In genomic region chr1:37475380-37476086, GRCh38 we compare ENCODE assay signal across 8 cellular contexts. TPM values are rescaled to one million over a fixed set of nuclear protein-coding genes. Genes with fewer than 3 reads are reported as not detected.
DNase-seq lines count a peak whose midpoint lies in the region; ATAC-seq, FAIRE-seq and TF ChIP-seq lines count a peak whose summit lies in the region.

No MANE protein-coding gene starts in this region.

- no peak for TF ChIP-seq POLR2A in endothelial cell of umbilical vein (IDR thresholded peaks at IDR 0.05; ENCODE audit: low read depth, low read length)

- H2AFZ ChIP-seq in endothelial cell of umbilical vein (ENCODE audit: low read depth, low read length) = no peak overlapping the region

- H3K9me3 ChIP-seq in RWPE2 (ENCODE audit: severe bottlenecking) (no peaks in the 10 kb centered on the region), endothelial cell of umbilical vein (replicated peaks; ENCODE audit: control insufficient read depth, insufficient read depth, low read length) (no peaks in the 10 kb centered on the region)

- H3K36me3 ChIP-seq in RWPE2 (ENCODE audit: low read depth) = peaks cover 55% of the 10 kb centered on the region
- H3K36me3 ChIP-seq in endothelial cell of umbilical vein (ENCODE audit: control insufficient read depth in 2 of 2, extremely low read depth in 1 of 2, insufficient read depth in 2 of 2, low read length in 2 of 2) = peaks cover 3 to 4% of the 10 kb centered on the region in 2 experiments

- H3K4me3 Mint-ChIP-seq in osteocyte (ENCODE audit: unreplicated experiment) = peak overlapping the region; percentile 79

- peaks cover 85% of the 10 kb centered on the region for H3K4me1 Mint-ChIP-seq in osteocyte (ENCODE audit: unreplicated experiment)

- POLR2A ChIA-PET in endothelial cell of umbilical vein (lab: Charles Lee) = interaction anchor here (0.6 to 4.1 kb wide), 4 partner anchors 11 to 535 kb away, joined by 3 to 27 read pairs (median 3); no protein-coding TSS in a partner anchor

- no peak for ATAC-seq in RWPE2 (ENCODE audit: low read depth)
- ATAC-seq in HG02623 (IDR thresholded peaks at IDR 0.05; ENCODE audit: unreplicated experiment) = no peak
- no peak for ATAC-seq in GM21737 (IDR thresholded peaks at IDR 0.05; ENCODE audit: unreplicated experiment)
- no peak for ATAC-seq in HG02759 (IDR thresholded peaks at IDR 0.05; ENCODE audit: unreplicated experiment)

- peak; percentile 44 for FAIRE-seq in endothelial cell of umbilical vein (lab: Jason Lieb, UNC)

- H3K9ac ChIP-seq in endothelial cell of umbilical vein (replicated peaks; ENCODE audit: extremely low read depth, insufficient read depth, low read length) = peak overlapping the region; percentile 74

- H3K4me3 ChIP-seq in RWPE2 (ENCODE audit: severe bottlenecking) (peak overlapping the region; percentile 79), endothelial cell of umbilical vein (replicated peaks in 1 of 3; ENCODE audit: insufficient read depth in 1 of 3, low read depth in 1 of 3, low read length in 3 of 3) (peak overlapping the region; percentile 47 to 69 (median 55))

- H3K4me1 ChIP-seq in RWPE2 (ENCODE audit: insufficient read depth, poor library complexity, severe bottlenecking) (peaks cover 37% of the 10 kb centered on the region), endothelial cell of umbilical vein (ENCODE audit: control insufficient read depth, extremely low read depth, insufficient read depth, low read length) (peaks cover 83% of the 10 kb centered on the region)

- no peaks in the 10 kb centered on the region for H4K20me1 ChIP-seq in endothelial cell of umbilical vein (replicated peaks; ENCODE audit: control insufficient read depth, extremely low read depth, insufficient read depth, low read length)

- no peaks in the 10 kb centered on the region for H3K9me1 ChIP-seq in endothelial cell of umbilical vein (replicated peaks; ENCODE audit: control insufficient read depth, extremely low read depth, insufficient read depth, low read length)

- H3K79me2 ChIP-seq in endothelial cell of umbilical vein (ENCODE audit: control insufficient read depth, insufficient read depth, low read length) = peaks cover 56% of the 10 kb centered on the region

- intact Hi-C loops in endothelial cell of umbilical vein (cut with micrococcal nuclease) = loop anchor here (1.0 to 10.0 kb wide), 5 partner anchors 12 to 1088 kb away; partner anchors contain the start of genes GNL2 and STK40

- peak; percentile 16 for DNase-seq in EH (ENCODE audit: low read depth)
- no peak for DNase-seq in RWPE2 (ENCODE audit: low spot score)
- DNase-seq in endothelial cell of umbilical vein (ENCODE audit: low read depth, low spot score) = no peak
- DNase-seq in osteocyte (ENCODE audit: extremely low spot score, unreplicated experiment) = no peak
- DNase-seq in stimulated activated CD8-positive, alpha-beta memory T cell treated with anti-CD3 and anti-CD28 coated beads, Interleukin-4, amount 100 ng/mL, for 48 hours = no peak

- no TSS peak for BruUV-seq in endothelial cell of umbilical vein (replicated peaks; lab: Mats Ljungman, UMichigan)

- peaks cover 3% of the 10 kb centered on the region for H3K36me3 Mint-ChIP-seq in osteocyte (ENCODE audit: unreplicated experiment)

- H3K9me3 Mint-ChIP-seq in osteocyte (ENCODE audit: unreplicated experiment) = no peaks in the 10 kb centered on the region

- peak overlapping the region; percentile 64 for H3K4me2 ChIP-seq in endothelial cell of umbilical vein (ENCODE audit: insufficient read depth, low read length)

- dilution Hi-C loops in endothelial cell of umbilical vein (cut with MboI; ENCODE audit: extremely low pct_ligation_motif_present, low sequenced_read_pairs) = no loop called here

- TF ChIP-seq CTCF in RWPE2 (IDR thresholded peaks at IDR 0.05; ENCODE audit: poor library complexity, severe bottlenecking) (no peak), endothelial cell of umbilical vein (IDR thresholded peaks at IDR 0.05; ENCODE audit: extremely low read depth in 1 of 2, insufficient read depth in 1 of 2, low read depth in 1 of 2, low read length in 2 of 2) (no peak), osteocyte (IDR thresholded peaks at IDR 0.05) (no peak)

- H3K27me3 Mint-ChIP-seq in osteocyte (ENCODE audit: unreplicated experiment) = no peaks in the 10 kb centered on the region

- peak overlapping the region; percentile 96 for H3K27ac Mint-ChIP-seq in osteocyte (ENCODE audit: unreplicated experiment)

- CTCF ChIA-PET in endothelial cell of umbilical vein (lab: Charles Lee) = interaction anchor here (1.2 to 8.9 kb wide), 5 partner anchors 10 to 899 kb away, joined by 4 to 158 read pairs (median 8); no protein-coding TSS in a partner anchor

- H3K27me3 ChIP-seq in RWPE2 (ENCODE audit: insufficient read depth, poor library complexity, severe bottlenecking) = no peaks in the 10 kb centered on the region
- no peaks in the 10 kb centered on the region for H3K27me3 ChIP-seq in endothelial cell of umbilical vein (ENCODE audit: control insufficient read depth in 2 of 2, insufficient read depth in 2 of 2, low read length in 2 of 2)

- H3K27ac ChIP-seq in RWPE2 (ENCODE audit: poor library complexity, severe bottlenecking) (peak overlapping the region; percentile 98), endothelial cell of umbilical vein (ENCODE audit: insufficient read depth, low read depth, low read length) (peak overlapping the region; percentile 90)

TF ChIP-seq in endothelial cell of umbilical vein, 7 proteins besides CTCF, POLR2A, EP300 and RAD21:
- TF ChIP-seq MYC (IDR thresholded peaks at IDR 0.05; ENCODE audit: low read depth, low read length) (no peak), POLR2AphosphoS5 (IDR thresholded peaks at IDR 0.05; ENCODE audit: insufficient read depth, low read depth, low read length) (no peak), JUN (IDR thresholded peaks at IDR 0.05; ENCODE audit: borderline replicate concordance, insufficient read depth, insufficient read length, low read depth) (no peak), FOS (IDR thresholded peaks at IDR 0.05; ENCODE audit: borderline replicate concordance, insufficient read depth, low read length) (no peak), EZH2 (IDR thresholded peaks at IDR 0.05; ENCODE audit: borderline replicate concordance, low read depth, low read length, severe bottlenecking) (no peak), GATA2 (IDR thresholded peaks at IDR 0.05; ENCODE audit: insufficient read depth, insufficient read length, low read depth, low read length) (no peak)
- TF ChIP-seq, protein P1, sequence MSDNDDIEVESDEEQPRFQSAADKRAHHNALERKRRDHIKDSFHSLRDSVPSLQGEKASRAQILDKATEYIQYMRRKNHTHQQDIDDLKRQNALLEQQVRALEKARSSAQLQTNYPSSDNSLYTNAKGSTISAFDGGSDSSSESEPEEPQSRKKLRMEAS (IDR thresholded peaks at IDR 0.05; ENCODE audit: insufficient read depth, insufficient read length) = no peak

RNA-seq across cellular contexts. Expression of gene ZC3H12A, which starts 1.2 kb away (rescaled TPM):
- total RNA-seq in endothelial cell of umbilical vein = 6.3 and 7.5 TPM in 2 replicates
- 9.4 and 12.9 TPM in 2 replicates for polyA plus RNA-seq in endothelial cell of umbilical vein
- 5.1 and 8.2 TPM in 2 replicates for polyA plus RNA-seq in endothelial cell of umbilical vein (2011; cell fraction: cytosol; rRNA removed)
- 13.2 and 14.1 TPM in 2 replicates for polyA plus RNA-seq in endothelial cell of umbilical vein (2011; cell fraction: nucleus; rRNA removed)
- 3.3 and 3.4 TPM in 2 replicates for polyA plus RNA-seq in endothelial cell of umbilical vein (2012)
- 5.2 and 6.1 TPM in 2 replicates for polyA minus RNA-seq in endothelial cell of umbilical vein
- 16.2 TPM for polyA minus RNA-seq in endothelial cell of umbilical vein (2011; cell fraction: cytosol; rRNA and poly(A)+ RNA removed)
- 7.2 and 10.9 TPM in 2 replicates for polyA minus RNA-seq in endothelial cell of umbilical vein (2011; cell fraction: nucleus; rRNA and poly(A)+ RNA removed)
- total RNA-seq in osteocyte = 7.0 and 11.3 TPM in 2 replicates

RNA-seq across cellular contexts. Expression of gene MEAF6, which starts 39.0 kb away (rescaled TPM):
- total RNA-seq in endothelial cell of umbilical vein = 50.5 and 62.5 TPM in 2 replicates
- 24.3 and 28.0 TPM in 2 replicates for polyA plus RNA-seq in endothelial cell of umbilical vein
- polyA plus RNA-seq in endothelial cell of umbilical vein (2011; cell fraction: cytosol; rRNA removed) = 41.3 and 44.5 TPM in 2 replicates
- polyA plus RNA-seq in endothelial cell of umbilical vein (2011; cell fraction: nucleus; rRNA removed) = 35.8 and 55.2 TPM in 2 replicates
- polyA plus RNA-seq in endothelial cell of umbilical vein (2012) = 40.8 and 41.2 TPM in 2 replicates
- polyA minus RNA-seq in endothelial cell of umbilical vein = 15.7 and 16.3 TPM in 2 replicates
- polyA minus RNA-seq in endothelial cell of umbilical vein (2011; cell fraction: cytosol; rRNA and poly(A)+ RNA removed) = 14.5 TPM
- 17.6 and 22.2 TPM in 2 replicates for polyA minus RNA-seq in endothelial cell of umbilical vein (2011; cell fraction: nucleus; rRNA and poly(A)+ RNA removed)
- 62.3 and 62.9 TPM in 2 replicates for total RNA-seq in osteocyte
